Comparison of ENCODE assay signal across 1 cellular context in genomic region chr3:13650210-13651056, GRCh38.
A peak's percentile ranks its signal among the peaks of the same experiment; 100 is the strongest.
TF ChIP-seq lines count a peak whose summit lies in the region.

No MANE protein-coding gene starts in this region.

TF ChIP-seq in HepG2, 621 proteins besides CTCF, POLR2A, EP300 and RAD21 (continued from another document and continues in another):
- TF ChIP-seq ZNF18 (CRISPR knock-in tag; IDR thresholded peaks at IDR 0.05; ENCODE audit: insufficient replicate concordance) = no peak
- TF ChIP-seq HDAC1 (CRISPR knock-in tag; IDR thresholded peaks at IDR 0.05) = peak; percentile 56; the same call in 1 of the 2 replicates
- 0 out of 2 replicates have a peak, but pooled peaks have one; percentile 63 for TF ChIP-seq ZNF772 (CRISPR knock-in tag; IDR thresholded peaks at IDR 0.05)
- peak; percentile 36; the same call in 1 of the 2 replicates for TF ChIP-seq UBTF (CRISPR knock-in tag; IDR thresholded peaks at IDR 0.05)
- no peak for TF ChIP-seq RFX3 (CRISPR knock-in tag; IDR thresholded peaks at IDR 0.05)
- no peak for TF ChIP-seq ZNF746 (CRISPR knock-in tag; IDR thresholded peaks at IDR 0.05)
- TF ChIP-seq HDAC6 (IDR thresholded peaks at IDR 0.05; ENCODE audit: low read depth, low read length) = no peak
- TF ChIP-seq BCLAF1 (IDR thresholded peaks at IDR 0.05) = no peak
- TF ChIP-seq BATF2 (CRISPR knock-in tag; IDR thresholded peaks at IDR 0.05) = no peak
- TF ChIP-seq NR2C2 (CRISPR knock-in tag; IDR thresholded peaks at IDR 0.05; ENCODE audit: borderline replicate concordance) = no peak
- TF ChIP-seq ZFP41 (CRISPR knock-in tag; IDR thresholded peaks at IDR 0.05; ENCODE audit: borderline replicate concordance) = peak; percentile 30; the same call in 1 of the 2 replicates
- TF ChIP-seq ISX (CRISPR knock-in tag; conservative IDR thresholded peaks at IDR 0.05) = no peak
- TF ChIP-seq AHDC1 (CRISPR knock-in tag; IDR thresholded peaks at IDR 0.05; ENCODE audit: borderline replicate concordance) = no peak
- TF ChIP-seq ZNF430 (CRISPR knock-in tag; IDR thresholded peaks at IDR 0.05) = no peak
- no peak for TF ChIP-seq MXD3 (CRISPR knock-in tag; IDR thresholded peaks at IDR 0.05)
- TF ChIP-seq ESRRA (CRISPR knock-in tag; IDR thresholded peaks at IDR 0.05; ENCODE audit: low read depth) = no peak
- 0 out of 2 replicates have a peak, but pooled peaks have one; percentile 51 for TF ChIP-seq ZNF343 (CRISPR knock-in tag; IDR thresholded peaks at IDR 0.05)
- TF ChIP-seq ATF7-NPFF (CRISPR knock-in tag; IDR thresholded peaks at IDR 0.05; ENCODE audit: low read depth) = no peak
- no peak for TF ChIP-seq HOXA9 (CRISPR knock-in tag; IDR thresholded peaks at IDR 0.05; ENCODE audit: borderline replicate concordance)
- TF ChIP-seq ZSCAN5A (CRISPR knock-in tag; IDR thresholded peaks at IDR 0.05; ENCODE audit: borderline replicate concordance) = no peak
- TF ChIP-seq ZNF282 (IDR thresholded peaks at IDR 0.05; ENCODE audit: partially characterized antibody) = no peak
- peak; percentile 84 for TF ChIP-seq ZNF883 (CRISPR knock-in tag; IDR thresholded peaks at IDR 0.05; ENCODE audit: not compliant biosample characterization)
- no peak for TF ChIP-seq SMARCC2 (IDR thresholded peaks at IDR 0.05)
- TF ChIP-seq MYPOP (CRISPR knock-in tag; IDR thresholded peaks at IDR 0.05) = no peak
- no peak; the same call in 1 of the 2 replicates for TF ChIP-seq KDM5B (CRISPR knock-in tag; IDR thresholded peaks at IDR 0.05; ENCODE audit: borderline replicate concordance)
- TF ChIP-seq MLXIP (CRISPR knock-in tag; IDR thresholded peaks at IDR 0.05; ENCODE audit: borderline replicate concordance) = no peak
